19 cellular contexts compared by ENCODE assay signal in genomic region chr7:137574836-137575235, GRCh38.
"Had no signal": no experiment of that assay in that cellular context is flagged by ENCODE, and none has a peak within 500 bp of the region (broad histone marks: within the 10 kb centered on the region; RNA-seq: fewer than 3 reads in every experiment).

No MANE protein-coding gene starts in this region.

- H3K4me3 Mint-ChIP-seq: effector memory CD8-positive, alpha-beta T cell; naive thymus-derived CD8-positive, alpha-beta T cell; nephron progenitor cell; stimulated activated memory B cell treated with anti-CD40 and anti-IgM and Interleukin-4, amounts not matched to agents 10 μg/mL and 1 μg/mL and 100 μg/mL, for 72 hours had no signal

- H3K27me3 ChIP-seq: gastrocnemius medialis, right atrium auricular region, sigmoid colon, tibial nerve, upper lobe of left lung, uterus had no signal

- ATAC-seq: effector memory CD8-positive, alpha-beta T cell; gastrocnemius medialis; left lobe of liver; naive thymus-derived CD8-positive, alpha-beta T cell; stimulated activated memory B cell treated with anti-CD40 and anti-IgM and Interleukin-4, amounts not matched to agents 10 μg/mL and 1 μg/mL and 100 μg/mL, for 72 hours; stimulated activated naive CD8-positive, alpha-beta T cell treated with anti-CD3 and anti-CD28 coated beads, Interleukin-15, Interleukin-2, amounts not matched to agents 100 U/mL and 50 U/mL, for 24 hours had no signal

- DNase-seq: cortex of kidney; effector memory CD8-positive, alpha-beta T cell; gastrocnemius medialis; head of caudate nucleus; naive thymus-derived CD8-positive, alpha-beta T cell; nephron progenitor cell; nucleus accumbens; sigmoid colon; stimulated activated CD4-positive, alpha-beta T cell treated with anti-CD3 and anti-CD28 coated beads, Interleukin-2, amount 100 ng/mL, for 24 hours; stimulated activated CD4-positive, alpha-beta T cell treated with anti-CD3 and anti-CD28 coated beads, Interleukin-4, amount 100 ng/mL, for 4 hours; stimulated activated naive CD8-positive, alpha-beta T cell treated with anti-CD3 and anti-CD28 coated beads, Interleukin-15, Interleukin-2, amounts not matched to agents 100 U/mL and 50 U/mL, for 24 hours; upper lobe of left lung; uterus had no signal

- H3K27me3 Mint-ChIP-seq: effector memory CD8-positive, alpha-beta T cell; stimulated activated memory B cell treated with anti-CD40 and anti-IgM and Interleukin-4, amounts not matched to agents 10 μg/mL and 1 μg/mL and 100 μg/mL, for 72 hours had no signal

- H3K27ac Mint-ChIP-seq: effector memory CD8-positive, alpha-beta T cell; naive thymus-derived CD8-positive, alpha-beta T cell; nephron progenitor cell; stimulated activated memory B cell treated with anti-CD40 and anti-IgM and Interleukin-4, amounts not matched to agents 10 μg/mL and 1 μg/mL and 100 μg/mL, for 72 hours had no signal

- H3K36me3 Mint-ChIP-seq: naive thymus-derived CD8-positive, alpha-beta T cell; stimulated activated memory B cell treated with anti-CD40 and anti-IgM and Interleukin-4, amounts not matched to agents 10 μg/mL and 1 μg/mL and 100 μg/mL, for 72 hours had no signal

- H3K4me1 Mint-ChIP-seq: naive thymus-derived CD8-positive, alpha-beta T cell; nephron progenitor cell; stimulated activated memory B cell treated with anti-CD40 and anti-IgM and Interleukin-4, amounts not matched to agents 10 μg/mL and 1 μg/mL and 100 μg/mL, for 72 hours had no signal

- H3K9me3 Mint-ChIP-seq: nephron progenitor cell had no signal

- H3K9me3 ChIP-seq: gastrocnemius medialis, prostate gland, right atrium auricular region, sigmoid colon, thoracic aorta, tibial nerve, upper lobe of left lung, uterus had no signal

- H3K4me3 ChIP-seq: gastrocnemius medialis, prostate gland, right atrium auricular region, sigmoid colon, thoracic aorta, tibial nerve, upper lobe of left lung, uterus had no signal

- H3K36me3 ChIP-seq: gastrocnemius medialis, prostate gland, right atrium auricular region, sigmoid colon, thoracic aorta, tibial nerve, upper lobe of left lung, uterus had no signal

- H3K4me1 ChIP-seq: gastrocnemius medialis, prostate gland, right atrium auricular region, upper lobe of left lung, uterus had no signal

- H3K27ac ChIP-seq: gastrocnemius medialis, prostate gland, right atrium auricular region, thoracic aorta, tibial nerve, upper lobe of left lung, uterus had no signal
